In the genomic region with DNA sequence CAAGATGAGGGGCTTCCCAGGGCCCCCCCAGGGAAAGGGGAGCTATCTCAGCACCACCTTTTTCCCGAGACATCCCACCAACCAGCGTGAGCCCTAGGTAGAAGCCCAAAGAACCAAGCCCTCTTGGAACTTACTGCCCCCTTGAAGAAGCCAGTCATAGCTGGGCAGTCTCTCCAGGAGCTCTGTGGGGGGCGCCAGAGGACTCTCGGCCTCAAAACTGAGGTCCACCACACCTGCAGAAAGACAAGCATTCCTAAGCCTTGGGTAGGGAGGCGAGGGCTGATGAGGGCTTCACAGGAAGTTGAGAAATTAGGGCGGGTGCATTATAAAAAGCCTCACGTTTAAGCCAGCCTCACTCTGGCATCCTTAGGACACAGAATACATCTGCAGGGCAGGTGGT, we compare ENCODE assay signal across 30 cellular contexts. TPM values are rescaled to one million over a fixed set of nuclear protein-coding genes. Genes with fewer than 3 reads are reported as not detected.
A peak's percentile ranks its signal among the peaks of the same experiment; 100 is the strongest.
DNase-seq lines count a peak whose midpoint lies in the region; ATAC-seq, FAIRE-seq and TF ChIP-seq lines count a peak whose summit lies in the region.
"Had no signal": no experiment of that assay in that cellular context is flagged by ENCODE, and none has a peak within 500 bp of the region (broad histone marks: within the 10 kb centered on the region; RNA-seq: fewer than 3 reads in every experiment).

No MANE protein-coding gene starts in this region.

- H4K20me1 ChIP-seq in HepG2 (ENCODE audit: insufficient read depth, low read length) = peaks cover 5% of the 10 kb centered on the region; the same call in 1 of the 2 replicates

- H3K79me2 ChIP-seq in HepG2 (ENCODE audit: insufficient read depth, low read length) = peaks cover 21% of the 10 kb centered on the region

- ATAC-seq in HepG2 (peak; percentile 49), right lobe of liver (no peak), RWPE2 (ENCODE audit: low read depth) (no peak), left lung (no peak), HG03342 (IDR thresholded peaks at IDR 0.05; ENCODE audit: unreplicated experiment) (no peak)
- ATAC-seq: activated CD4-positive, CD25-positive, alpha-beta regulatory T cell treated with anti-CD3 and anti-CD28 coated beads, Interleukin-2, amount 50 U/mL, for 24 hours; esophagus mucosa; foreskin keratinocyte had no signal

- H3K36me3 ChIP-seq in HepG2 (replicated peaks in 1 of 2; ENCODE audit: control insufficient read depth in 1 of 2, insufficient read depth in 2 of 2, low read length in 2 of 2) (peaks cover 27 to 60% of the 10 kb centered on the region in 2 experiments), right lobe of liver (no peaks in the 10 kb centered on the region), RWPE2 (ENCODE audit: low read depth) (no peaks in the 10 kb centered on the region), left lung (no peaks in the 10 kb centered on the region)
- H3K36me3 ChIP-seq: left ventricle myocardium inferior, uterus had no signal

- peaks cover 66% of the 10 kb centered on the region for H3K4me1 ChIP-seq in HepG2 (ENCODE audit: insufficient read depth, low read length)
- no peaks in the 10 kb centered on the region for H3K4me1 ChIP-seq in right lobe of liver
- peaks cover 15% of the 10 kb centered on the region for H3K4me1 ChIP-seq in RWPE2 (ENCODE audit: insufficient read depth, poor library complexity, severe bottlenecking)
- H3K4me1 ChIP-seq in left lung = no peaks in the 10 kb centered on the region
- H3K4me1 ChIP-seq: uterus had no signal

- BruUV-seq in HepG2 (replicated peaks; lab: Mats Ljungman, UMichigan) = no TSS peak

- H3K9ac ChIP-seq in HepG2 (ENCODE audit: insufficient read depth, low read depth, low read length) = no peak overlapping the region

- FAIRE-seq in HepG2 (lab: Jason Lieb, UNC) = no peak
- FAIRE-seq: A204.1, GM19239 had no signal

- no peak for TF ChIP-seq POLR2A in HepG2 (IDR thresholded peaks at IDR 0.05; ENCODE audit: insufficient read depth in 1 of 2, low read depth in 2 of 2, low read length in 2 of 2)
- TF ChIP-seq POLR2A in right lobe of liver (IDR thresholded peaks at IDR 0.05) = no peak

- H2AFZ ChIP-seq in HepG2 (ENCODE audit: low read length) = no peak overlapping the region

- WGBS in HepG2 (ENCODE audit: low lambda C conversion rate) = 76% methylated on average over 6 of the region's 7 CpGs
- 61% methylated on average over 3 of the region's 7 CpGs for WGBS in right lobe of liver (ENCODE audit: insufficient coverage, low coverage, low lambda C conversion rate, missing lambda C conversion rate)

- TF ChIP-seq EP300 in HepG2 (IDR thresholded peaks at IDR 0.05; ENCODE audit: low read depth in 2 of 2, low read length in 2 of 2) (no peak), HepG2 (CRISPR knock-in tag; IDR thresholded peaks at IDR 0.05; ENCODE audit: borderline replicate concordance) (no peak)

- H3K27me3 ChIP-seq in HepG2 (ENCODE audit: control insufficient read depth in 1 of 2, insufficient read depth in 2 of 2, low read length in 2 of 2) = no peaks in the 10 kb centered on the region
- H3K27me3 ChIP-seq in right lobe of liver = no peaks in the 10 kb centered on the region
- H3K27me3 ChIP-seq in RWPE2 (ENCODE audit: insufficient read depth, poor library complexity, severe bottlenecking) = no peaks in the 10 kb centered on the region
- no peaks in the 10 kb centered on the region for H3K27me3 ChIP-seq in left lung
- H3K27me3 ChIP-seq: uterus had no signal

- TF ChIP-seq CTCF in HepG2 (CRISPR knock-in tag; IDR thresholded peaks at IDR 0.05) (peak; percentile 63), right lobe of liver (IDR thresholded peaks at IDR 0.05) (no peak), RWPE2 (IDR thresholded peaks at IDR 0.05; ENCODE audit: poor library complexity, severe bottlenecking) (no peak), left lung (IDR thresholded peaks at IDR 0.05) (no peak)

- no peaks in the 10 kb centered on the region for H3K9me3 ChIP-seq in HepG2 (ENCODE audit: low read length)
- no peaks in the 10 kb centered on the region for H3K9me3 ChIP-seq in right lobe of liver
- H3K9me3 ChIP-seq in RWPE2 (ENCODE audit: severe bottlenecking) = no peaks in the 10 kb centered on the region
- H3K9me3 ChIP-seq in left lung = no peaks in the 10 kb centered on the region
- H3K9me3 ChIP-seq: left ventricle myocardium inferior, uterus had no signal

- no peak overlapping the region for H3K27ac ChIP-seq in HepG2 (ENCODE audit: extremely low read length, insufficient read depth, low read length)
- H3K27ac ChIP-seq in right lobe of liver = no peak overlapping the region
- no peak overlapping the region for H3K27ac ChIP-seq in RWPE2 (ENCODE audit: poor library complexity, severe bottlenecking)
- no peak overlapping the region for H3K27ac ChIP-seq in left lung
- H3K27ac ChIP-seq: foreskin keratinocyte, left ventricle myocardium inferior, uterus had no signal

- intact Hi-C loops in HepG2 (cut with micrococcal nuclease; ENCODE audit: unreplicated experiment) (no loop called here), right lobe of liver (cut with DNase I) (no loop called here), left lung (cut with DNase I) (no loop called here)

- POLR2A ChIA-PET in HepG2 (lab: Yijun Ruan, JAX) = interaction anchor here (2.8 kb wide), 1 partner anchor 11 kb away, joined by 11 read pairs; no protein-coding TSS in a partner anchor

- peak; percentile 55; the same call in 1 of the 2 replicates for TF ChIP-seq RAD21 in HepG2 (CRISPR knock-in tag; IDR thresholded peaks at IDR 0.05)

- CTCF ChIA-PET in HepG2 (lab: Yijun Ruan, JAX; ENCODE audit: low intra/inter-chr PET ratio, low total read pairs) = no interaction called here

- in situ Hi-C loops in HepG2 (cut with HindIII; ENCODE audit: extremely low pct_ligation_motif_present, low pct_unique_long_range_greater_than_20kb) = no loop called here

- H3K4me2 ChIP-seq in HepG2 (ENCODE audit: low read depth, low read length) = no peak overlapping the region

- H3K4me3 ChIP-seq in HepG2 (replicated peaks in 1 of 3; ENCODE audit: insufficient read depth in 1 of 3, low read depth in 2 of 3, low read length in 3 of 3) (no peak overlapping the region), right lobe of liver (no peak overlapping the region), RWPE2 (ENCODE audit: severe bottlenecking) (no peak overlapping the region), left lung (no peak overlapping the region)
- H3K4me3 ChIP-seq: left ventricle myocardium inferior, uterus had no signal

- DNase-seq in HepG2 (ENCODE audit: low spot score) (no peak), right lobe of liver (no peak), RWPE2 (ENCODE audit: low spot score) (peak; percentile 17), iPS-NIHi11 (ENCODE audit: low spot score) (peak; percentile 40), left lung (no peak), KG1 (lab: John Stamatoyannopoulos, UW) (no peak), COLO829 (ENCODE audit: low spot score) (no peak)
- DNase-seq: activated CD4-positive, alpha-beta memory T cell treated with anti-CD3 and anti-CD28 coated beads for 36 hours; activated CD8-positive, alpha-beta memory T cell treated with anti-CD3 and anti-CD28 coated beads, Interleukin-2, amount 50 U/mL, for 4 hours; anterior cingulate cortex; CD4-positive, alpha-beta T cell; DMS153; foreskin keratinocyte; left ventricle myocardium inferior; MV-4-11; naive B cell; NCI-H1694 treated with DMSO at 0.1 percent for 48 hours; NCI-H526; nucleus accumbens; RPMI8226; T-helper 1 cell; uterus had no signal

TF ChIP-seq in HepG2, 621 proteins besides CTCF, POLR2A, EP300 and RAD21 (continues in another document):
- no peak for TF ChIP-seq RFX3 (CRISPR knock-in tag; IDR thresholded peaks at IDR 0.05)
- TF ChIP-seq CREB3 (CRISPR knock-in tag; IDR thresholded peaks at IDR 0.05) = no peak
- TF ChIP-seq KAT7 (CRISPR knock-in tag; IDR thresholded peaks at IDR 0.05; ENCODE audit: borderline replicate concordance) = no peak
- no peak for TF ChIP-seq HMG20A (CRISPR knock-in tag; IDR thresholded peaks at IDR 0.05; ENCODE audit: borderline replicate concordance)
- peak; percentile 62 for TF ChIP-seq STAG1 (CRISPR knock-in tag; IDR thresholded peaks at IDR 0.05)
- TF ChIP-seq ZNF234 (CRISPR knock-in tag; conservative IDR thresholded peaks at IDR 0.05) = no peak
- TF ChIP-seq SMC3 (IDR thresholded peaks at IDR 0.05; ENCODE audit: low read length) = peak; percentile 29; the same call in 1 of the 2 replicates

RNA-seq across cellular contexts. Expression of gene SSUH2, which starts 9.0 kb away (rescaled TPM):
- 36.2 and 38.1 TPM in 2 replicates for total RNA-seq in HepG2 (2016; rRNA removed; fragmentation: Illumina TruSeq; extraction: Trizol)
- 18.7 and 20.4 TPM in 2 replicates for total RNA-seq in HepG2 (2016; cell fraction: cytosol; rRNA removed; fragmentation: Illumina TruSeq; extraction: Trizol; ENCODE audit: low read depth)
- total RNA-seq in HepG2 (2016; cell fraction: insoluble cytoplasmic fraction; rRNA removed; fragmentation: Illumina TruSeq; extraction: Trizol) = 34.9 and 39.3 TPM in 2 replicates
- 36.1 and 39.1 TPM in 2 replicates for total RNA-seq in HepG2 (2016; cell fraction: membrane; rRNA removed; fragmentation: Illumina TruSeq; extraction: Trizol)
- 27.0 and 32.8 TPM in 2 replicates for total RNA-seq in HepG2 (2016; cell fraction: nucleus; rRNA removed; fragmentation: Illumina TruSeq; extraction: Trizol)
- 125 and 136 TPM in 2 replicates for polyA plus RNA-seq in HepG2 (2011; rRNA removed)
- polyA plus RNA-seq in HepG2 (2011; cell fraction: cytosol; rRNA removed) = 88.0 and 109 TPM in 2 replicates
- 335 and 419 TPM in 2 replicates for polyA plus RNA-seq in HepG2 (2011; cell fraction: nucleus; rRNA removed)
- polyA plus RNA-seq in HepG2 (2012) = 46.9 and 59.9 TPM in 2 replicates
- 25.2 and 30.9 TPM in 2 replicates for polyA plus RNA-seq in HepG2 (2016; cell fraction: cytosol; fragmentation: Illumina TruSeq; extraction: Trizol; ENCODE audit: low read depth)
- polyA plus RNA-seq in HepG2 (2016; cell fraction: insoluble cytoplasmic fraction; fragmentation: Illumina TruSeq; extraction: Trizol; ENCODE audit: low read depth) = 49.3 and 54.5 TPM in 2 replicates
- 43.5 and 51.8 TPM in 2 replicates for polyA plus RNA-seq in HepG2 (2016; cell fraction: membrane; fragmentation: Illumina TruSeq; extraction: Trizol; ENCODE audit: low read depth)
- polyA plus RNA-seq in HepG2 (2016; cell fraction: nucleus; fragmentation: Illumina TruSeq; extraction: Trizol; ENCODE audit: insufficient read depth, low read depth) = 77.3 and 79.0 TPM in 2 replicates
- polyA minus RNA-seq in HepG2 (2011; rRNA and poly(A)+ RNA removed; ENCODE audit: low replicate concordance) = 2.2 and 130 TPM in 2 replicates
- 39.6 and 44.4 TPM in 2 replicates for polyA minus RNA-seq in HepG2 (2011; cell fraction: cytosol; rRNA and poly(A)+ RNA removed)
- 64.2 and 69.1 TPM in 2 replicates for polyA minus RNA-seq in HepG2 (2011; cell fraction: nucleus; rRNA and poly(A)+ RNA removed)
- total RNA-seq in right lobe of liver = 1 to 10 TPM in 4 of 6 experiments, under 1 TPM in 1, not detected in 1; 0.09 to 2.0 (median 1.1) TPM
- under 1 TPM; 0.29 to 0.39 TPM for total RNA-seq in left lung
- total RNA-seq: activated CD4-positive, alpha-beta memory T cell treated with anti-CD3 and anti-CD28 coated beads for 36 hours; CD4-positive, alpha-beta T cell; G401; pulmonary artery endothelial cell; SK-MEL-5 had no signal

Comparison
In these comparisons a context has a peak if more than half of its experiments do, and no peak if none do; other contexts are left out.
1. RNA of gene SSUH2, which starts 9.0 kb away (total RNA-seq): 18.7 to 39.3 TPM in HepG2; 0.09 to 2.0 TPM in right lobe of liver and 0.29 to 0.39 TPM in left lung; every median in the first group is over 4 times any median in the second.
2. DNase-seq: peak in RWPE2 (single experiment) and iPS-NIHi11 (single experiment); none in HepG2 (single experiment), right lobe of liver (0 of 3), left lung (0 of 2), KG1 (single experiment) and COLO829 (single experiment).